25 cellular contexts compared by ENCODE assay signal in genomic region chr6:65088575-65088974, GRCh38.
"Had no signal": no experiment of that assay in that cellular context is flagged by ENCODE, and none has a peak within 500 bp of the region (broad histone marks: within the 10 kb centered on the region; RNA-seq: fewer than 3 reads in every experiment).

No MANE protein-coding gene starts in this region.

- H3K27ac ChIP-seq: neutrophil, pancreas, psoas muscle, right lobe of liver, sigmoid colon, stomach, thoracic aorta, thyroid gland, tibial nerve, upper lobe of left lung, vagina had no signal

- H3K27me3 ChIP-seq: neutrophil, pancreas, right lobe of liver, sigmoid colon, stomach, thyroid gland, tibial nerve, upper lobe of left lung, vagina had no signal

- H3K9me3 ChIP-seq: neutrophil, pancreas, psoas muscle, right lobe of liver, thoracic aorta, thyroid gland, tibial nerve, vagina had no signal

- DNase-seq: nephron progenitor cell; nucleus accumbens; pancreas; psoas muscle; right cardiac atrium; right lobe of liver; sigmoid colon; small intestine; stimulated activated CD4-positive, alpha-beta T cell treated with anti-CD3 and anti-CD28 coated beads, Interleukin-15, amount 100 ng/mL, for 24 hours; stimulated activated CD4-positive, alpha-beta T cell treated with anti-CD3 and anti-CD28 coated beads, Interleukin-2, amount 100 ng/mL, for 24 hours; stimulated activated CD4-positive, alpha-beta T cell treated with anti-CD3 and anti-CD28 coated beads, Interleukin-2, amount 100 ng/mL, for 48 hours; stimulated activated CD4-positive, alpha-beta T cell treated with anti-CD3 and anti-CD28 coated beads, Interleukin-4, amount 100 ng/mL, for 24 hours; stimulated activated naive B cell treated with anti-CD40 and anti-IgM and Interleukin-4, amounts not matched to agents 10 μg/mL and 1 μg/mL and 100 μg/mL, for 72 hours; stimulated activated naive CD4-positive, alpha-beta T cell treated with Interleukin-2 at 50 U/mL for 16 hours; stomach; thyroid gland; trophoblast cell; upper lobe of left lung had no signal

- H3K36me3 ChIP-seq: neutrophil, pancreas, right lobe of liver, sigmoid colon, stomach, thoracic aorta, thyroid gland, tibial nerve, upper lobe of left lung, vagina had no signal

- H3K4me3 ChIP-seq: pancreas, psoas muscle, right lobe of liver, sigmoid colon, stomach, thoracic aorta, thyroid gland, tibial nerve, upper lobe of left lung, vagina had no signal

- ATAC-seq: natural killer cell treated with Interleukin-12 subunit alpha and Interleukin-12 subunit beta and Interleukin-15 and Interleukin-18, amount 100 ng/mL, for 72 hours; pancreas; psoas muscle; right cardiac atrium; right lobe of liver; stimulated activated effector memory CD8-positive, alpha-beta T cell treated with anti-CD3 and anti-CD28 coated beads, Interleukin-12 subunit alpha, Interleukin-12 subunit beta, amount 100 ng/mL, for 72 hours; stimulated activated naive B cell treated with anti-CD40 and anti-IgM and Interleukin-4, amounts not matched to agents 10 μg/mL and 1 μg/mL and 100 μg/mL, for 72 hours had no signal

- H3K4me1 ChIP-seq: pancreas, psoas muscle, right lobe of liver, sigmoid colon, stomach, thyroid gland, tibial nerve, upper lobe of left lung, vagina had no signal

- FAIRE-seq: pancreas, small intestine, urothelium cell line had no signal
